Comparison of ENCODE assay signal across 8 cellular contexts in genomic region chr17:78360371-78361226, GRCh38. TPM values are rescaled to one million over a fixed set of nuclear protein-coding genes. Genes with fewer than 3 reads are reported as not detected.
DNase-seq lines count a peak whose midpoint lies in the region; TF ChIP-seq lines count a peak whose summit lies in the region.

No MANE protein-coding gene starts in this region.

- H3K4me1 Mint-ChIP-seq in H9: peaks cover 64 to 70% of the 10 kb centered on the region in 2 experiments

- H3K9me3 ChIP-seq in H9 (ENCODE audit: control insufficient read depth, low read depth, low read length) (no peaks in the 10 kb centered on the region), parathyroid adenoma (ENCODE audit: control insufficient read depth, low read length) (no peaks in the 10 kb centered on the region), tibial artery (no peaks in the 10 kb centered on the region)

- H3K23ac ChIP-seq in H9 (ENCODE audit: insufficient read length, low read depth, low read length): no peak overlapping the region

- no peaks in the 10 kb centered on the region for H4K20me1 ChIP-seq in H9 (ENCODE audit: control insufficient read depth, insufficient read depth, insufficient read length)

- H3K27ac ChIP-seq in H9 (ENCODE audit: insufficient read length, low read depth, low read length) (no peak overlapping the region), parathyroid adenoma (peak overlapping the region; percentile 80), tibial artery (peak overlapping the region; percentile 89 to 90)

- no peak overlapping the region for H2AK5ac ChIP-seq in H9 (ENCODE audit: insufficient read length, low read length)

- H3K36me3 Mint-ChIP-seq in H9 (ENCODE audit: insufficient read depth in 1 of 3, low read depth in 3 of 3): peaks cover 14 to 21% (median 14%) of the 10 kb centered on the region in 3 experiments; a peak in 6 of 7 replicates

- TF ChIP-seq CTCF in H9 (conservative IDR thresholded peaks at IDR 0.05) (peak; percentile 95; the same call in 2 of the 3 replicates), parathyroid adenoma (IDR thresholded peaks at IDR 0.05) (peak; percentile 96), tibial artery (IDR thresholded peaks at IDR 0.05) (peak; percentile 89 to 91)

- WGBS in H9 (ENCODE audit: extremely low coverage, insufficient read length, low lambda C conversion rate): no CpG with 5 or more reads among the region's 49 CpGs

- H2BK12ac ChIP-seq in H9 (ENCODE audit: insufficient read length, low read depth, low read length): no peak overlapping the region

- H3K27me3 ChIP-seq in H9 (ENCODE audit: insufficient read depth, low read length) (no peaks in the 10 kb centered on the region; the same call in 1 of the 2 replicates), parathyroid adenoma (ENCODE audit: control insufficient read depth, insufficient read depth, low read length) (no peaks in the 10 kb centered on the region), tibial artery (no peaks in the 10 kb centered on the region)

- H3K4me2 ChIP-seq in H9 (ENCODE audit: insufficient read depth, insufficient read length, low read length) (peak overlapping the region; percentile 77), parathyroid adenoma (ENCODE audit: low read length) (peak overlapping the region; percentile 91)

- intact Hi-C loops in cardiac septum (cut with DNase I): loop anchor here (1.0 to 2.0 kb wide), 4 partner anchors 37 to 70 kb away; no protein-coding TSS in a partner anchor
- intact Hi-C loops in tibial artery (cut with DNase I; ENCODE audit: low total_unique reads): loop anchor here (2.0 kb wide), 1 partner anchor 60 kb away; no protein-coding TSS in a partner anchor

- peak overlapping the region in 2 of 3 experiments; percentile 81 to 98; a peak in 5 of 7 replicates for H3K27ac Mint-ChIP-seq in H9

- peak overlapping the region; percentile 57 for H3K4me3 ChIP-seq in parathyroid adenoma (ENCODE audit: low read depth, low read length)
- peak overlapping the region; percentile 63 to 74 for H3K4me3 ChIP-seq in tibial artery

- H3K9me3 Mint-ChIP-seq in H9: no peaks in the 10 kb centered on the region; a peak in 2 of 5 replicates

- H3K27me3 Mint-ChIP-seq in H9 (ENCODE audit: low read depth): peaks cover 53% of the 10 kb centered on the region

- H3K9ac ChIP-seq in H9 (ENCODE audit: extremely low read depth, insufficient read length, low read length) (peak overlapping the region; percentile 42), parathyroid adenoma (peak overlapping the region; percentile 83)

- H2BK15ac ChIP-seq in H9 (ENCODE audit: low read depth, low read length): no peak overlapping the region; the same call in 1 of the 2 replicates

- peak overlapping the region; percentile 78 for H3K18ac ChIP-seq in H9 (ENCODE audit: insufficient read length, low read depth, low read length)

- H3K79me1 ChIP-seq in H9 (ENCODE audit: insufficient read depth, low read depth, low read length, poor library complexity, severe bottlenecking): no peaks in the 10 kb centered on the region

- no peak overlapping the region for H2AFZ ChIP-seq in H9 (ENCODE audit: low read length)
- peak overlapping the region; percentile 90 for H2AFZ ChIP-seq in parathyroid adenoma

- H4K91ac ChIP-seq in H9 (ENCODE audit: insufficient read length, low read depth, low read length): no peak overlapping the region

- no peak overlapping the region for H2BK5ac ChIP-seq in H9 (ENCODE audit: insufficient read length, low read length)

- H4K5ac ChIP-seq in H9 (ENCODE audit: insufficient read length, low read depth, low read length): no peak overlapping the region

- H3K4me1 ChIP-seq in H9 (ENCODE audit: insufficient read depth, low read length): peaks cover 24% of the 10 kb centered on the region; the same call in 1 of the 2 replicates
- no peaks in the 10 kb centered on the region for H3K4me1 ChIP-seq in parathyroid adenoma
- H3K4me1 ChIP-seq in tibial artery: peaks cover 0 to 58% (median 44%) of the 10 kb centered on the region in 4 donors

- H3K36me3 ChIP-seq in parathyroid adenoma (ENCODE audit: control insufficient read depth, insufficient read depth, low read length): no peaks in the 10 kb centered on the region
- H3K36me3 ChIP-seq in tibial artery: peaks cover 0 to 17% (median 16%) of the 10 kb centered on the region in 3 donors

- peaks cover 15% of the 10 kb centered on the region; the same call in 1 of the 2 replicates for H3K79me2 ChIP-seq in H9 (ENCODE audit: insufficient read depth, low read length)
- no peaks in the 10 kb centered on the region for H3K79me2 ChIP-seq in parathyroid adenoma

- H3K4ac ChIP-seq in H9 (ENCODE audit: low read depth, low read length): no peak overlapping the region

- no peak overlapping the region for H3T11ph ChIP-seq in H9 (ENCODE audit: low read length)

- no peak overlapping the region for H3K56ac ChIP-seq in H9 (ENCODE audit: insufficient read length, low read depth, low read length)

- no peak overlapping the region; the same call in 1 of the 2 replicates for H3K14ac ChIP-seq in H9 (ENCODE audit: insufficient read depth, low read length)

- peaks cover 19% of the 10 kb centered on the region for H3K23me2 ChIP-seq in H9 (ENCODE audit: insufficient read length, low read depth, low read length, poor library complexity, severe bottlenecking)

- no peak overlapping the region for H2BK20ac ChIP-seq in H9 (ENCODE audit: low read depth, low read length, poor library complexity, severe bottlenecking)

- peak overlapping the region; percentile 68 to 87 for H3K4me3 Mint-ChIP-seq in H9

- DNase-seq in D341Med (ENCODE audit: low spot score) (peak; percentile 97), H9 (peak; percentile 99), NCI-H1105 (lab: John Stamatoyannopoulos, UW) (peak; percentile 90), SW480 (ENCODE audit: low spot score) (peak; percentile 81), cardiac septum (ENCODE audit: low spot score) (peak; percentile 98), tibial artery (peak; percentile 91 to 94)
- DNase-seq in activated naive CD8-positive, alpha-beta T cell treated with anti-CD3 and anti-CD28 coated beads, Interleukin-2, amount 50 U/mL, for 16 hours (ENCODE audit: low read depth, low spot score): peak; percentile 77

- no peak overlapping the region for H2BK120ac ChIP-seq in H9 (ENCODE audit: low read depth, low read length, poor library complexity, severe bottlenecking)

- H4K8ac ChIP-seq in H9 (replicated peaks; ENCODE audit: insufficient read length, low read depth, low read length): no peak overlapping the region

RNA-seq across cellular contexts. Expression of gene SOCS3, which starts 0.7 kb away (rescaled TPM):
- total RNA-seq in H9 (2021) (9.5 and 9.6 TPM in 2 replicates), cardiac septum (49.9 TPM)

RNA-seq across cellular contexts. Expression of gene PGS1, which starts 17.9 kb away (rescaled TPM):
- 41.8 and 45.7 TPM in 2 replicates for total RNA-seq in H9 (2021)
- total RNA-seq in cardiac septum: 22.1 TPM
